Comparison of ENCODE assay signal across 21 cellular contexts in the genomic region with DNA sequence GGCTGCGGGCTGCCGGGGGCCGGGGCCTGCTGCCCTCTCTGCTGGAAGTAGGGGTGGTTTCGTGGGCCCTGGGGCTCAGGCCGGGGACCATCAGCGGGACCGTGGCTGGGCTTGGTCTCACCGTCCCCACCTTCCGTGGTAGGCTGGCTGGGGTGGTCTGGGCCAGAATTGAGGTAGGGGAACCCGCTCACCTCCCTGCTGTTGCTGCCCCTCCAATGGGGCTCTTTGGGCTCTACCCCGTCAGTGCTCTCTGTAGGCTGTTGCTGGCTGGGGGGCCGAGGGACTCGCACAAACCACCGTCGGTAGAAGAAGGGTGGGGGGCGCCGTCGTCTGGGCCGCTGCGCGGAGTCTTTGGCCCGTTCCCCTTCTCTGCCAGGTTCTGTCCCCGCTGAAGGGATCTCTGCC. TPM values are rescaled to one million over a fixed set of nuclear protein-coding genes. Genes with fewer than 3 reads are reported as not detected.
A peak's percentile ranks its signal among the peaks of the same experiment; 100 is the strongest.
DNase-seq lines count a peak whose midpoint lies in the region; ATAC-seq and TF ChIP-seq lines count a peak whose summit lies in the region.
"Had no signal": no experiment of that assay in that cellular context is flagged by ENCODE, and none has a peak within 500 bp of the region (broad histone marks: within the 10 kb centered on the region; RNA-seq: fewer than 3 reads in every experiment).

No MANE protein-coding gene starts in this region.

- H3K36me3 ChIP-seq in gastroesophageal sphincter (peaks cover 0 to 22% of the 10 kb centered on the region in 2 donors), psoas muscle (ENCODE audit: insufficient read depth in 1 of 2, low read depth in 1 of 2) (peaks cover 0 to 4% of the 10 kb centered on the region in 2 donors), stomach smooth muscle (ENCODE audit: control insufficient read depth in 2 of 2, insufficient read depth in 2 of 2, low read length in 2 of 2) (peaks cover 5 to 15% of the 10 kb centered on the region in 2 donors), adrenal gland (replicated peaks in 1 of 2) (no peaks in the 10 kb centered on the region)
- H3K36me3 ChIP-seq: Peyer's patch had no signal

- DNase-seq in psoas muscle (peak in 1 of 2 donors; percentile 52), GM19240 (ENCODE audit: insufficient read length, low spot score) (no peak), adrenal gland (no peak)
- DNase-seq: ACHN; Calu3; CD8-positive, alpha-beta memory T cell; DMS153; Kasumi-1; NCI-H1694; NCI-H2081; NCI-H2171 treated with DMSO at 0.1 percent for 48 hours; NCI-H524 treated with DMSO at 0.1 percent for 48 hours; NCI-H82; Peyer's patch; SJCRH30 had no signal

- 73% methylated on average over 2 of the region's 23 CpGs; no CpG with 5 or more reads in 1 of the 2 donors for WGBS in gastroesophageal sphincter (ENCODE audit: low coverage in 1 of 2), 2 donors
- 72 to 87% (median 80%) methylated on average over 19 to 23 of the region's 23 CpGs for WGBS in psoas muscle, 3 donors
- 90 to 94% (median 92%) methylated on average over 14 to 23 of the region's 23 CpGs for WGBS in adrenal gland, 4 donors

- TF ChIP-seq CTCF in gastroesophageal sphincter (IDR thresholded peaks at IDR 0.05) (no peak), psoas muscle (IDR thresholded peaks at IDR 0.05) (no peak), adrenal gland (IDR thresholded peaks at IDR 0.05) (no peak)

- H3K27ac ChIP-seq in angular gyrus (ENCODE audit: low read depth, low read length) = peak overlapping the region; percentile 45
- H3K27ac ChIP-seq in gastroesophageal sphincter = peak overlapping the region; percentile 4 to 97 (median 90)
- H3K27ac ChIP-seq in psoas muscle = peak overlapping the region; percentile 87
- H3K27ac ChIP-seq in stomach smooth muscle (ENCODE audit: low read length) = peak overlapping the region; percentile 95
- no peak overlapping the region for H3K27ac ChIP-seq in adrenal gland
- H3K27ac ChIP-seq: C4-2B, SJCRH30 had no signal

- H3K9me3 ChIP-seq in gastroesophageal sphincter (no peaks in the 10 kb centered on the region), psoas muscle (no peaks in the 10 kb centered on the region), stomach smooth muscle (ENCODE audit: control insufficient read depth in 2 of 2, low read length in 2 of 2) (no peaks in the 10 kb centered on the region), adrenal gland (replicated peaks in 1 of 3) (no peaks in the 10 kb centered on the region)
- H3K9me3 ChIP-seq: Peyer's patch, SJCRH30 had no signal

- ATAC-seq in gastroesophageal sphincter (no peak), psoas muscle (no peak), GM19463 (IDR thresholded peaks at IDR 0.05; ENCODE audit: unreplicated experiment) (no peak)

- peak overlapping the region in 1 of 2 donors; percentile 11 for H3K4me3 ChIP-seq in gastroesophageal sphincter
- H3K4me3 ChIP-seq in psoas muscle = peak overlapping the region; percentile 18
- H3K4me3 ChIP-seq in stomach smooth muscle (ENCODE audit: low read length in 2 of 2) = peak overlapping the region in 1 of 2 donors; percentile 47
- no peak overlapping the region for H3K4me3 ChIP-seq in adrenal gland
- H3K4me3 ChIP-seq: SJCRH30 had no signal

- TF ChIP-seq POLR2A in gastroesophageal sphincter (IDR thresholded peaks at IDR 0.05) (no peak), adrenal gland (IDR thresholded peaks at IDR 0.05) (no peak)

- peak overlapping the region in 1 of 2 donors; percentile 61 for H3K9ac ChIP-seq in stomach smooth muscle (ENCODE audit: low read length in 2 of 2)

- H3K27me3 ChIP-seq in gastroesophageal sphincter = no peaks in the 10 kb centered on the region
- no peaks in the 10 kb centered on the region for H3K27me3 ChIP-seq in psoas muscle (ENCODE audit: insufficient read depth in 3 of 3, low read length in 2 of 3)
- H3K27me3 ChIP-seq in stomach smooth muscle (ENCODE audit: control insufficient read depth in 1 of 2, insufficient read depth in 2 of 2, low read length in 2 of 2) = no peaks in the 10 kb centered on the region
- no peaks in the 10 kb centered on the region for H3K27me3 ChIP-seq in adrenal gland
- H3K27me3 ChIP-seq: Peyer's patch, SJCRH30 had no signal

- peaks cover 20 to 99% (median 47%) of the 10 kb centered on the region in 3 donors for H3K4me1 ChIP-seq in gastroesophageal sphincter
- H3K4me1 ChIP-seq in psoas muscle = peaks cover 83% of the 10 kb centered on the region
- peaks cover 85% of the 10 kb centered on the region for H3K4me1 ChIP-seq in stomach smooth muscle (ENCODE audit: control insufficient read depth, insufficient read depth, low read length)
- H3K4me1 ChIP-seq in adrenal gland (replicated peaks in 1 of 2) = no peaks in the 10 kb centered on the region

- TF ChIP-seq EP300 in gastroesophageal sphincter (IDR thresholded peaks at IDR 0.05) = no peak

- intact Hi-C loops in psoas muscle (cut with DNase I) (no loop called here), adrenal gland (cut with DNase I) (no loop called here)

RNA-seq across cellular contexts. Expression of a gene that starts 23.4 kb away (rescaled TPM):
- total RNA-seq in gastroesophageal sphincter (100 to 1,000 TPM in 2 of 4 donors, 10 to 100 TPM in 2; 99.0 to 307 (median 112) TPM), psoas muscle (100 to 1,000 TPM in 2 of 4 donors, 10 to 100 TPM in 2; 45.8 to 217 (median 103) TPM), adrenal gland (1 to 10 TPM; 2.5 to 9.0 (median 3.4) TPM)
- polyA plus RNA-seq in psoas muscle (100 to 1,000 TPM in 2 of 3 donors, 10 to 100 TPM in 1; 39.2 to 187 (median 129) TPM), adrenal gland (1 to 10 TPM in 2 of 3 donors, under 1 TPM in 1; 0.75 to 4.1 (median 3.2) TPM)
- total RNA-seq: OCI-LY7 had no signal
- polyA plus RNA-seq: CD8-positive, alpha-beta memory T cell had no signal

Comparison
In these comparisons a context has a peak if more than half of its experiments do, and no peak if none do; other contexts are left out.
1. H3K27ac ChIP-seq: peak in angular gyrus (single experiment), gastroesophageal sphincter (4 of 4), psoas muscle (single experiment) and stomach smooth muscle (single experiment); none in adrenal gland (0 of 5).
2. RNA of a gene that starts 23.4 kb away (total RNA-seq): 45.8 to 217 TPM in psoas muscle and 99.0 to 307 TPM in gastroesophageal sphincter; 2.5 to 9.0 TPM in adrenal gland; every median in the first group is over 4 times any median in the second.